In the genomic region with DNA sequence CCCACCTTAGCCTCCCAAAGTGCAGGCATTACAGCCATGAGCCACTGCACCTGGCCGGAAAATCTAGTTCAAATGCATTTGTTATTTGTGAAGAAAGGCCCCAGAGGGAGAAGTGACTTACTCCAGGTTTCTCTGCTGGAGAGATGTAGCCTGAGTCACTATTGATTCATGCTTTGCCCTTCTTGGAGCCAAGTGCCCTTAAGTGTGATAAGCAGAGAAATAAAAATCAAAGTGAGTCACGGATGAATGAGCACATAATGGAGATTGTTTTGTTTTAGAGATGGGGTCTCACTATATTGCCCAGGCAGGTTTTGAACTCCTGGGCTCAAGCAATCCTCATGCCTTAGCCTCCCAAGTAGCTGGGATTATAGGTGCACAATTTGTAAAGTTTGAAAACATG, we compare ENCODE assay signal across 12 cellular contexts. TPM values are rescaled to one million over a fixed set of nuclear protein-coding genes. Genes with fewer than 3 reads are reported as not detected.
DNase-seq lines count a peak whose midpoint lies in the region; ATAC-seq, FAIRE-seq and TF ChIP-seq lines count a peak whose summit lies in the region.
"Had no signal": no experiment of that assay in that cellular context is flagged by ENCODE, and none has a peak within 500 bp of the region (broad histone marks: within the 10 kb centered on the region; RNA-seq: fewer than 3 reads in every experiment).

No MANE protein-coding gene starts in this region.

- DNase-seq in Caki2 (ENCODE audit: low read depth) (peak; percentile 39), GM12878 (ENCODE audit: low read depth, low spot score) (no peak), left lung (no peak), mesenteric fat pad (ENCODE audit: low spot score) (no peak), H4 (ENCODE audit: low spot score) (no peak), esophagus muscularis mucosa (ENCODE audit: extremely low spot score) (no peak)
- DNase-seq: activated T-cell treated with anti-CD3 and anti-CD28 coated beads for 4 hours; foreskin melanocyte; left ventricle myocardium superior; stimulated activated CD4-positive, alpha-beta T cell treated with anti-CD3 and anti-CD28 coated beads, Interleukin-4, amount 100 ng/mL, for 4 hours had no signal

- no peak for FAIRE-seq in GM12878 (lab: Jason Lieb, UNC)

- H3K36me3 ChIP-seq in HUES48 (ENCODE audit: control insufficient read depth, insufficient read depth, low read length): peaks cover 35% of the 10 kb centered on the region
- peaks cover 9 to 15% of the 10 kb centered on the region in 2 experiments for H3K36me3 ChIP-seq in GM12878 (ENCODE audit: control insufficient read depth in 2 of 2, insufficient read depth in 2 of 2, low read length in 1 of 2)
- H3K36me3 ChIP-seq in left lung: peaks cover 0 to 17% of the 10 kb centered on the region in 2 donors
- H3K36me3 ChIP-seq in esophagus muscularis mucosa: peaks cover 0 to 11% (median 0%) of the 10 kb centered on the region in 4 donors

- no peak overlapping the region for H3K4me2 ChIP-seq in GM12878 (ENCODE audit: control insufficient read depth, insufficient read depth)

- no peak overlapping the region for H3K9ac ChIP-seq in HUES48 (ENCODE audit: low read depth, low read length)
- no peak overlapping the region for H3K9ac ChIP-seq in GM12878 (ENCODE audit: control insufficient read depth, insufficient read depth, low read length)

- SMC1A ChIA-PET in GM12878 (lab: Charles Lee; ENCODE audit: uncharacterized antibody, unreplicated experiment): no interaction called here

- no peak for TF ChIP-seq EP300 in GM12878 (IDR thresholded peaks at IDR 0.05; ENCODE audit: borderline replicate concordance in 1 of 2, control insufficient read depth in 1 of 2, low read depth in 2 of 2, low read length in 2 of 2)
- TF ChIP-seq EP300 in esophagus muscularis mucosa (IDR thresholded peaks at IDR 0.05): no peak

- 17% methylated on average over 2 of the region's 2 CpGs for WGBS in GM12878 (ENCODE audit: insufficient coverage, insufficient replicate concordance, low lambda C conversion rate, missing lambda C conversion rate)
- WGBS in esophagus muscularis mucosa: 85% methylated on average over 2 of the region's 2 CpGs

- POLR2A ChIA-PET in GM12878 (lab: Charles Lee): interaction anchor here (0.7 kb wide), 1 partner anchor 381 kb away, joined by 5 read pairs; no protein-coding TSS in a partner anchor

- TF ChIP-seq POLR2A in GM12878 (IDR thresholded peaks at IDR 0.05; ENCODE audit: low read depth, low read length) (no peak), esophagus muscularis mucosa (IDR thresholded peaks at IDR 0.05; ENCODE audit: low read depth) (no peak)

- RAD21 ChIA-PET in GM12878 (lab: Charles Lee; ENCODE audit: unreplicated experiment): no interaction called here

- H4K20me1 ChIP-seq in GM12878 (ENCODE audit: control insufficient read depth, insufficient read depth): no peaks in the 10 kb centered on the region

- no peaks in the 10 kb centered on the region for H3K27me3 ChIP-seq in HUES48 (ENCODE audit: control insufficient read depth, insufficient read depth, low read length)
- no peaks in the 10 kb centered on the region for H3K27me3 ChIP-seq in GM12878 (replicated peaks in 1 of 2; ENCODE audit: control insufficient read depth in 2 of 2, insufficient read depth in 2 of 2, low read length in 1 of 2)
- no peaks in the 10 kb centered on the region for H3K27me3 ChIP-seq in left lung
- no peaks in the 10 kb centered on the region for H3K27me3 ChIP-seq in esophagus muscularis mucosa

- ATAC-seq in GM12878 (no peak), left lung (peak; percentile 63), GM21528 (IDR thresholded peaks at IDR 0.05; ENCODE audit: low FRiP score, unreplicated experiment) (no peak)
- ATAC-seq: left ventricle myocardium superior had no signal

- peak overlapping the region; percentile 8 for H3K27ac ChIP-seq in HUES48 (ENCODE audit: low read depth, low read length)
- H3K27ac ChIP-seq in GM12878 (ENCODE audit: control insufficient read depth, insufficient read depth): no peak overlapping the region
- H3K27ac ChIP-seq in left lung: no peak overlapping the region
- no peak overlapping the region for H3K27ac ChIP-seq in esophagus muscularis mucosa (replicated peaks in 1 of 4)

- no TSS peak for BruUV-seq in GM12878 (replicated peaks; lab: Mats Ljungman, UMichigan)

- H3K4me3 ChIP-seq in HUES48 (ENCODE audit: low read depth, low read length) (no peak overlapping the region), GM12878 (no peak overlapping the region), left lung (no peak overlapping the region), esophagus muscularis mucosa (no peak overlapping the region)

- no peak for TF ChIP-seq CTCF in GM12878 (IDR thresholded peaks at IDR 0.05 in 2 of 3, conservative IDR thresholded peaks at IDR 0.05 in 1 of 3; ENCODE audit: control insufficient read depth in 2 of 3, extremely low read depth in 1 of 3, insufficient read depth in 1 of 3, low read depth in 3 of 3, low read length in 3 of 3)
- TF ChIP-seq CTCF in left lung (IDR thresholded peaks at IDR 0.05): no peak
- no peak for TF ChIP-seq CTCF in esophagus muscularis mucosa (IDR thresholded peaks at IDR 0.05)

- in situ Hi-C loops in Caki2 (cut with HindIII; ENCODE audit: low pct_unique_long_range_greater_than_20kb, low sequenced_read_pairs): no loop called here
- in situ Hi-C loops in GM12878 (cut with MboI): loop anchor here (10.0 kb wide), 1 partner anchor 630 kb away; no protein-coding TSS in a partner anchor

- H2AFZ ChIP-seq in GM12878 (ENCODE audit: control insufficient read depth, low read depth, low read length): no peak overlapping the region

- H3K9me3 ChIP-seq in HUES48 (ENCODE audit: control insufficient read depth, insufficient read depth, low read length) (no peaks in the 10 kb centered on the region), GM12878 (replicated peaks; ENCODE audit: control insufficient read depth, insufficient read depth, low read length) (no peaks in the 10 kb centered on the region), left lung (no peaks in the 10 kb centered on the region), esophagus muscularis mucosa (no peaks in the 10 kb centered on the region)

- no peaks in the 10 kb centered on the region for H3K79me2 ChIP-seq in GM12878 (ENCODE audit: control insufficient read depth, insufficient read depth, low read length)

- CTCF ChIA-PET in GM12878 (lab: Yijun Ruan, JAX): interaction anchor here (1.2 kb wide), 1 partner anchor 330 kb away, joined by 3 read pairs; no protein-coding TSS in a partner anchor

- peaks cover 6% of the 10 kb centered on the region for H3K4me1 ChIP-seq in HUES48 (ENCODE audit: control insufficient read depth, insufficient read depth, low read length)
- no peaks in the 10 kb centered on the region; the same call in 1 of the 2 replicates for H3K4me1 ChIP-seq in GM12878 (ENCODE audit: control insufficient read depth, insufficient read depth, low read length)
- H3K4me1 ChIP-seq in left lung: peaks cover 5 to 11% of the 10 kb centered on the region in 2 donors
- H3K4me1 ChIP-seq in esophagus muscularis mucosa: peaks cover 9 to 16% (median 15%) of the 10 kb centered on the region in 4 donors

- intact Hi-C loops in GM12878 (cut with micrococcal nuclease; ENCODE audit: unreplicated experiment): loop anchor here (10.0 kb wide), 2 partner anchors 260 to 630 kb away; no protein-coding TSS in a partner anchor
- intact Hi-C loops in left lung (cut with DNase I): loop anchor here in 1 of 2 donors (10.0 kb wide), 1 partner anchor 310 kb away; no protein-coding TSS in a partner anchor
- intact Hi-C loops in esophagus muscularis mucosa (cut with DNase I): no loop called here

- TF ChIP-seq RAD21 in GM12878 (IDR thresholded peaks at IDR 0.05; ENCODE audit: insufficient read depth, low read depth, low read length): no peak

TF ChIP-seq in GM12878, 131 proteins besides CTCF, POLR2A, EP300 and RAD21:
- TF ChIP-seq NFYA (IDR thresholded peaks at IDR 0.05; ENCODE audit: borderline replicate concordance, low read depth, low read length) (no peak), PAX8 (IDR thresholded peaks at IDR 0.05) (peak; percentile 69; the same call in 1 of the 2 replicates), PAX5 (IDR thresholded peaks at IDR 0.05; ENCODE audit: borderline replicate concordance, low read depth, low read length) (peak; percentile 85; the same call in 1 of the 2 replicates)

RNA-seq across cellular contexts. Expression of gene CDC25A, which starts 33.1 kb away (rescaled TPM):
- 7.7 and 12.0 TPM in 2 replicates for total RNA-seq in Caki2 (2014; rRNA removed; shearing (Covaris generic); ENCODE audit: low replicate concordance)
- 9.5 and 18.7 TPM in 2 replicates for total RNA-seq in GM12878 (2013; cell fraction: nucleolus; rRNA removed)
- total RNA-seq in GM12878 (2014; rRNA removed): 32.1 and 32.5 TPM in 2 replicates
- 29.5 and 30.3 TPM in 2 replicates for total RNA-seq in GM12878 (2014; rRNA removed; fragmentation: Illumina TruSeq; extraction: Trizol)
- total RNA-seq in GM12878 (2021): 34.4 and 36.6 TPM in 2 replicates
- 5.7 TPM for polyA plus RNA-seq in GM12878 (2011; ENCODE audit: low read depth)
- 16.0 and 16.1 TPM in 2 replicates for polyA plus RNA-seq in GM12878 (2011; rRNA removed)
- polyA plus RNA-seq in GM12878 (2011; cell fraction: cytosol; rRNA removed): 12.1 and 15.7 TPM in 2 replicates
- 10.0 and 12.0 TPM in 2 replicates for polyA plus RNA-seq in GM12878 (2011; cell fraction: nucleus; rRNA removed)
- polyA plus RNA-seq in GM12878 (2012): 8.4 and 8.7 TPM in 2 replicates
- polyA plus RNA-seq in GM12878 (2014; fragmentation: Illumina TruSeq; extraction: Trizol): 33.8 and 35.3 TPM in 2 replicates
- polyA plus RNA-seq in GM12878 (2014; fragmentation: Nextera tagmentation; extraction: Ambion mirVana): 1 to 10 TPM; 2.9 to 5.6 TPM
- polyA plus RNA-seq in GM12878 (2014; rRNA removed): 25.6 and 30.3 TPM in 2 replicates
- 10 to 100 TPM; 21.3 to 23.4 TPM for polyA plus RNA-seq in GM12878 (2016; fragmentation: Nextera tagmentation; extraction: Ambion mirVana)
- polyA minus RNA-seq in GM12878 (2011; rRNA and poly(A)+ RNA removed): 17.3 and 17.6 TPM in 2 replicates
- polyA minus RNA-seq in GM12878 (2011; cell fraction: cytosol; rRNA and poly(A)+ RNA removed): 9.4 and 12.9 TPM in 2 replicates
- polyA minus RNA-seq in GM12878 (2011; cell fraction: nucleus; rRNA and poly(A)+ RNA removed): 11.5 and 16.8 TPM in 2 replicates
- 1 to 10 TPM; 2.8 to 4.7 TPM for total RNA-seq in left lung
- 0.87 TPM for total RNA-seq in mesenteric fat pad
- 10.0 and 12.2 TPM in 2 replicates for total RNA-seq in H4 (2014; rRNA removed; shearing (Covaris generic))
- total RNA-seq in esophagus muscularis mucosa: 1 to 10 TPM in 1 of 4 donors, under 1 TPM in 2, not detected in 1; 0.33 to 1.3 (median 0.97) TPM
